In genomic region chr10:45495438-45496152, GRCh38 we compare ENCODE assay signal across 16 cellular contexts.
DNase-seq lines count a peak whose midpoint lies in the region; ATAC-seq and TF ChIP-seq lines count a peak whose summit lies in the region.
"Had no signal": no experiment of that assay in that cellular context is flagged by ENCODE, and none has a peak within 500 bp of the region (broad histone marks: within the 10 kb centered on the region; RNA-seq: fewer than 3 reads in every experiment).

No MANE protein-coding gene starts in this region.

- H3K4me3 ChIP-seq in HCT116 (replicated peaks in 1 of 2; ENCODE audit: low read depth in 1 of 2, low read length in 2 of 2) = no peak overlapping the region
- H3K4me3 ChIP-seq: ovary, uterus had no signal

- no peak for TF ChIP-seq CTCF in HCT116 (IDR thresholded peaks at IDR 0.05 in 2 of 3, conservative IDR thresholded peaks at IDR 0.05 in 1 of 3; ENCODE audit: borderline replicate concordance in 1 of 3, insufficient read depth in 1 of 3, low read depth in 2 of 3, low read length in 2 of 3)

- no peaks in the 10 kb centered on the region for H4K20me1 ChIP-seq in HCT116 (ENCODE audit: insufficient read depth)

- ATAC-seq in HCT116 (no peak), T-helper 17 cell (no peak), GM19467 (IDR thresholded peaks at IDR 0.05; ENCODE audit: unreplicated experiment) (no peak)

- H3K27me3 ChIP-seq in HCT116 (ENCODE audit: insufficient read depth, low read length) = no peaks in the 10 kb centered on the region
- H3K27me3 ChIP-seq: ovary, uterus had no signal

- no peak overlapping the region for H3K4me3 Mint-ChIP-seq in T-helper 17 cell

- H2AFZ ChIP-seq in HCT116 (ENCODE audit: low read depth, low read length, poor library complexity, severe bottlenecking) = no peak overlapping the region

- intact Hi-C loops in HCT116 (cut with micrococcal nuclease) = no loop called here

- H3K79me2 ChIP-seq in HCT116 (ENCODE audit: insufficient read depth, low read length) = no peaks in the 10 kb centered on the region

- peak; percentile 42 for DNase-seq in A172 (ENCODE audit: low spot score)
- DNase-seq in HCT116 (ENCODE audit: low read depth, low spot score) = peak; percentile 6
- DNase-seq in SW480 (ENCODE audit: low spot score) = peak; percentile 9
- peak; percentile 6 for DNase-seq in fibroblast of peridontal ligament (ENCODE audit: extremely low read depth)
- no peak for DNase-seq in NCI-H446 treated with DMSO at 0.1 percent for 48 hours (lab: John Stamatoyannopoulos, UW)
- no peak for DNase-seq in T-helper 17 cell
- DNase-seq in NCI-H69 (lab: John Stamatoyannopoulos, UW) = no peak
- DNase-seq: activated CD4-positive, alpha-beta T cell treated with anti-CD3 and anti-CD28 coated beads for 48 hours; activated effector memory CD4-positive, alpha-beta T cell treated with Interleukin-2 at 50 U/mL for 16 hours; caudate nucleus; DMS153; Karpas-422; NCI-H2107; ovary; uterus had no signal

- H3K4me1 ChIP-seq in HCT116 (ENCODE audit: control insufficient read depth in 1 of 2, insufficient read depth in 2 of 2, low read length in 2 of 2) = no peaks in the 10 kb centered on the region
- H3K4me1 ChIP-seq: uterus had no signal

- no TSS peak for BruUV-seq in HCT116 (replicated peaks; lab: Mats Ljungman, UMichigan)

- H3K36me3 ChIP-seq in HCT116 (ENCODE audit: control insufficient read depth in 1 of 2, insufficient read depth in 2 of 2, low read length in 2 of 2) = no peaks in the 10 kb centered on the region
- H3K36me3 ChIP-seq: ovary, uterus had no signal

- CTCF ChIA-PET in HCT116 (lab: Charles Lee) = no interaction called here

- POLR2A ChIA-PET in HCT116 (lab: Charles Lee) = no interaction called here

- H3K27ac ChIP-seq in HCT116 (ENCODE audit: low read depth, low read length) = no peak overlapping the region
- H3K27ac ChIP-seq: ovary, uterus had no signal

- H3K4me1 Mint-ChIP-seq in T-helper 17 cell = no peaks in the 10 kb centered on the region

- no peak for TF ChIP-seq RAD21 in HCT116 (IDR thresholded peaks at IDR 0.05; ENCODE audit: low read depth)

- no peaks in the 10 kb centered on the region for H3K9me2 ChIP-seq in HCT116 (ENCODE audit: insufficient read depth)

- no peaks in the 10 kb centered on the region for H3K27me3 Mint-ChIP-seq in T-helper 17 cell

- H3K9me3 ChIP-seq in HCT116 (ENCODE audit: control insufficient read depth in 1 of 2, insufficient read depth in 1 of 2, low read depth in 1 of 2, low read length in 2 of 2) (no peaks in the 10 kb centered on the region; a peak in 1 of 4 replicates), T-helper 17 cell (ENCODE audit: control insufficient read depth, low read length, poor library complexity, severe bottlenecking) (no peaks in the 10 kb centered on the region)
- H3K9me3 ChIP-seq: ovary had no signal

- no peak overlapping the region for H3K27ac Mint-ChIP-seq in T-helper 17 cell

- H3K9ac ChIP-seq in HCT116 (ENCODE audit: low read length) = no peak overlapping the region

- peaks cover 4% of the 10 kb centered on the region for H3K36me3 Mint-ChIP-seq in T-helper 17 cell (ENCODE audit: low read depth)

- no peak overlapping the region for H3K4me2 ChIP-seq in HCT116 (ENCODE audit: low read length)

- TF ChIP-seq POLR2A in HCT116 (IDR thresholded peaks at IDR 0.05; ENCODE audit: borderline replicate concordance, extremely low read depth, insufficient read depth, insufficient read length) = no peak

- RAD21 ChIA-PET in HCT116 (lab: Charles Lee; ENCODE audit: low non-redundant PET in 1 of 2, low total read pairs in 2 of 2, uncharacterized antibody in 2 of 2, unreplicated experiment in 2 of 2) = no interaction called here

TF ChIP-seq in HCT116, 20 proteins besides CTCF, POLR2A, EP300 and RAD21:
- TF ChIP-seq POLR2AphosphoS5 (IDR thresholded peaks at IDR 0.05; ENCODE audit: low read depth, low read length) (no peak), FOSL1 (IDR thresholded peaks at IDR 0.05; ENCODE audit: low read depth) (peak; percentile 17; the same call in 1 of the 2 replicates), CBX3 (IDR thresholded peaks at IDR 0.05; ENCODE audit: low read depth) (peak; percentile 61; the same call in 1 of the 2 replicates)

Comparison
In these comparisons a context has a peak if more than half of its experiments do, and no peak if none do; other contexts are left out.
1. DNase-seq: peak in A172 (single experiment), HCT116 (single experiment), SW480 (single experiment) and fibroblast of peridontal ligament (single experiment); none in NCI-H446 treated with DMSO at 0.1 percent for 48 hours (single experiment), T-helper 17 cell (0 of 3) and NCI-H69 (single experiment).